19 cellular contexts compared by ENCODE assay signal in the genomic region with DNA sequence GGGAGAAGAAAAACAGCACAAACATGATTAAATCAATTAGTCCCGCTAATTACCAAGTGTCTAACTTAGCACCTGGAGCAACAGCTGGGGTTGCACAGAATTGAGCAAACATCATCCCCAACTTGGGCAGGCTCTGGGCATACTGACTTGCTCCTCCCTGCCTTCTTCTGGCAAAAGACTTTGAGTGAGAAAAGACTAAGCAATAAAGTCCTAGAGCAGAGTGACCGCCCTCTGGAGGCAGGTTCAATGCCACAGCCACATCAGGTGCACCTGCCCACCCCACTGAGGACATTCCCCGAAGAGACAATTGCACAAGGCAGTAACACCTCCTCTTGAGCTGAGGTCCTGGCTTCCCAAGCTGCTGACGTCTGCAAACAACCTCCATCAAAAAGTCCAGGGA.
DNase-seq lines count a peak whose midpoint lies in the region; ATAC-seq, FAIRE-seq and TF ChIP-seq lines count a peak whose summit lies in the region.
"Had no signal": no experiment of that assay in that cellular context is flagged by ENCODE, and none has a peak within 500 bp of the region (broad histone marks: within the 10 kb centered on the region; RNA-seq: fewer than 3 reads in every experiment).

No MANE protein-coding gene starts in this region.

- no peaks in the 10 kb centered on the region for H3K36me3 ChIP-seq in mammary epithelial cell (ENCODE audit: insufficient read depth, low read length)
- H3K36me3 ChIP-seq in breast epithelium, result no peaks in the 10 kb centered on the region
- H3K36me3 ChIP-seq in endodermal cell (ENCODE audit: control insufficient read depth, insufficient read depth, low read length), result no peaks in the 10 kb centered on the region
- H3K36me3 ChIP-seq: heart left ventricle, left ventricle myocardium inferior had no signal

- BruUV-seq in mammary epithelial cell (replicated peaks; lab: Mats Ljungman, UMichigan), result no TSS peak

- H3K9me3 Mint-ChIP-seq in endodermal cell, result no peaks in the 10 kb centered on the region
- H3K9me3 Mint-ChIP-seq: activated naive CD8-positive, alpha-beta T cell treated with anti-CD3 and anti-CD28 coated beads, Interleukin-2, amount 10 ng/mL, durations not matched to agents 7 days and 5 days had no signal

- H3K9ac ChIP-seq in mammary epithelial cell (ENCODE audit: insufficient read depth, low read length) (no peak overlapping the region), endodermal cell (ENCODE audit: extremely low read depth, low read length, poor library complexity, severe bottlenecking) (no peak overlapping the region)

- CTCF ChIA-PET in mammary epithelial cell (lab: Charles Lee; ENCODE audit: low non-redundant PET), result no interaction called here

- WGBS in mammary epithelial cell (ENCODE audit: low coverage, missing lambda C conversion rate), result 74% methylated on average over 4 of the region's 4 CpGs
- WGBS in endodermal cell (ENCODE audit: insufficient coverage in 1 of 2, insufficient read length in 1 of 2), 2 experiments, result 77 to 90% methylated on average over 3 to 4 of the region's 4 CpGs

- peaks cover 19% of the 10 kb centered on the region for H3K27me3 Mint-ChIP-seq in endodermal cell (ENCODE audit: insufficient read depth)

- DNase-seq in mammary epithelial cell (no peak), breast epithelium (ENCODE audit: low spot score in 2 of 2) (no peak), NCI-H146 treated with DMSO at 0.1 percent for 48 hours (lab: John Stamatoyannopoulos, UW; ENCODE audit: unreplicated experiment) (peak; percentile 64), endodermal cell (peak; percentile 77), urothelium cell line (ENCODE audit: low spot score) (no peak), D721Med (ENCODE audit: insufficient read length, low spot score) (no peak), Ammon's horn (ENCODE audit: low spot score) (no peak)
- DNase-seq: activated CD4-positive, CD25-positive, alpha-beta regulatory T cell treated with anti-CD3 and anti-CD28 coated beads, Interleukin-2, amount 50 U/mL, for 72 hours; activated naive CD8-positive, alpha-beta T cell treated with anti-CD3 and anti-CD28 coated beads, Interleukin-2, amount 10 ng/mL, durations not matched to agents 7 days and 5 days; activated T-cell treated with anti-CD3 and anti-CD28 coated beads, Interleukin-2, amount 50 U/mL, for 1 hour; HCEC 1CT; heart left ventricle; left ventricle myocardium inferior; naive thymus-derived CD4-positive, alpha-beta T cell; NCI-H774; retina had no signal

- H3K4me3 ChIP-seq in mammary epithelial cell (replicated peaks in 1 of 3; ENCODE audit: insufficient read depth in 1 of 3, low read depth in 2 of 3, low read length in 3 of 3), result no peak overlapping the region
- H3K4me3 ChIP-seq in breast epithelium, result no peak overlapping the region
- no peak overlapping the region for H3K4me3 ChIP-seq in endodermal cell (ENCODE audit: low read length)
- H3K4me3 ChIP-seq: heart left ventricle, left ventricle myocardium inferior had no signal

- FAIRE-seq in urothelium cell line (lab: Jason Lieb, UNC) (peak; percentile 37), D721Med (lab: Jason Lieb, UNC) (no peak)

- H3K79me2 ChIP-seq in mammary epithelial cell (ENCODE audit: insufficient read depth, low read length), result peaks cover 100% of the 10 kb centered on the region

- no peak for ATAC-seq in GM21367 (IDR thresholded peaks at IDR 0.05; ENCODE audit: unreplicated experiment)
- ATAC-seq: heart left ventricle; naive thymus-derived CD4-positive, alpha-beta T cell; stimulated activated effector memory CD8-positive, alpha-beta T cell treated with anti-CD3 and anti-CD28 coated beads, Interleukin-12 subunit alpha, Interleukin-12 subunit beta, amount 100 ng/mL, for 72 hours had no signal

- no peak overlapping the region for H3K27ac Mint-ChIP-seq in endodermal cell
- H3K27ac Mint-ChIP-seq: activated naive CD8-positive, alpha-beta T cell treated with anti-CD3 and anti-CD28 coated beads, Interleukin-2, amount 10 ng/mL, durations not matched to agents 7 days and 5 days; naive thymus-derived CD4-positive, alpha-beta T cell; stimulated activated effector memory CD8-positive, alpha-beta T cell treated with anti-CD3 and anti-CD28 coated beads, Interleukin-12 subunit alpha, Interleukin-12 subunit beta, amount 100 ng/mL, for 72 hours had no signal

- no peak overlapping the region for H3K4me3 Mint-ChIP-seq in endodermal cell
- H3K4me3 Mint-ChIP-seq: activated naive CD8-positive, alpha-beta T cell treated with anti-CD3 and anti-CD28 coated beads, Interleukin-2, amount 10 ng/mL, durations not matched to agents 7 days and 5 days; naive thymus-derived CD4-positive, alpha-beta T cell; stimulated activated effector memory CD8-positive, alpha-beta T cell treated with anti-CD3 and anti-CD28 coated beads, Interleukin-12 subunit alpha, Interleukin-12 subunit beta, amount 100 ng/mL, for 72 hours had no signal

- H3K36me3 Mint-ChIP-seq in endodermal cell (ENCODE audit: low read depth), result no peaks in the 10 kb centered on the region
- H3K36me3 Mint-ChIP-seq: activated naive CD8-positive, alpha-beta T cell treated with anti-CD3 and anti-CD28 coated beads, Interleukin-2, amount 10 ng/mL, durations not matched to agents 7 days and 5 days; stimulated activated effector memory CD8-positive, alpha-beta T cell treated with anti-CD3 and anti-CD28 coated beads, Interleukin-12 subunit alpha, Interleukin-12 subunit beta, amount 100 ng/mL, for 72 hours had no signal

- no peak for TF ChIP-seq POLR2A in breast epithelium (IDR thresholded peaks at IDR 0.05)

- peaks cover 3% of the 10 kb centered on the region for H4K20me1 ChIP-seq in mammary epithelial cell (ENCODE audit: insufficient read depth, low read length)

- H3K4me1 ChIP-seq in mammary epithelial cell (ENCODE audit: insufficient read depth, low read length), result no peaks in the 10 kb centered on the region
- no peaks in the 10 kb centered on the region for H3K4me1 ChIP-seq in breast epithelium
- H3K4me1 ChIP-seq in endodermal cell (ENCODE audit: control insufficient read depth, insufficient read depth, low read length), result peaks cover 12% of the 10 kb centered on the region
- H3K4me1 ChIP-seq: heart left ventricle, left ventricle myocardium inferior had no signal

- H3K4me2 ChIP-seq in mammary epithelial cell (ENCODE audit: insufficient read depth, low read depth, low read length), result no peak overlapping the region

- H3K27me3 ChIP-seq in mammary epithelial cell (ENCODE audit: insufficient read depth, low read length), result no peaks in the 10 kb centered on the region
- no peaks in the 10 kb centered on the region for H3K27me3 ChIP-seq in breast epithelium
- peaks cover 5% of the 10 kb centered on the region for H3K27me3 ChIP-seq in endodermal cell (ENCODE audit: control insufficient read depth, insufficient read depth, low read length, poor library complexity, severe bottlenecking)

- H3K27ac ChIP-seq in mammary epithelial cell (ENCODE audit: insufficient read depth, low read depth, low read length) (no peak overlapping the region), breast epithelium (no peak overlapping the region), endodermal cell (ENCODE audit: low read depth, low read length) (no peak overlapping the region)
- H3K27ac ChIP-seq: epithelial cell of prostate, heart left ventricle, left ventricle myocardium inferior had no signal

- H3K9me3 ChIP-seq in mammary epithelial cell (replicated peaks; ENCODE audit: insufficient read depth, low read length) (no peaks in the 10 kb centered on the region), breast epithelium (no peaks in the 10 kb centered on the region), endodermal cell (ENCODE audit: control insufficient read depth, low read length) (no peaks in the 10 kb centered on the region)

- dilution Hi-C loops in mammary epithelial cell (cut with HindIII; ENCODE audit: low sequenced_read_pairs), result no loop called here

- peak; percentile 5 to 22 for TF ChIP-seq CTCF in mammary epithelial cell (conservative IDR thresholded peaks at IDR 0.05 in 1 of 2, IDR thresholded peaks at IDR 0.05 in 1 of 2; ENCODE audit: extremely low read depth in 1 of 2, insufficient read depth in 1 of 2, low read depth in 1 of 2, low read length in 2 of 2)
- no peak for TF ChIP-seq CTCF in breast epithelium (IDR thresholded peaks at IDR 0.05)
- TF ChIP-seq CTCF in endodermal cell (conservative IDR thresholded peaks at IDR 0.05), result peak; percentile 73
- no peak for TF ChIP-seq CTCF in D721Med (IDR thresholded peaks at IDR 0.05; ENCODE audit: insufficient read depth, missing control alignments)

- H2AFZ ChIP-seq in mammary epithelial cell (ENCODE audit: low read depth, low read length), result no peak overlapping the region

- H3K4me1 Mint-ChIP-seq in endodermal cell, result peaks cover 29% of the 10 kb centered on the region
- H3K4me1 Mint-ChIP-seq: activated naive CD8-positive, alpha-beta T cell treated with anti-CD3 and anti-CD28 coated beads, Interleukin-2, amount 10 ng/mL, durations not matched to agents 7 days and 5 days; stimulated activated effector memory CD8-positive, alpha-beta T cell treated with anti-CD3 and anti-CD28 coated beads, Interleukin-12 subunit alpha, Interleukin-12 subunit beta, amount 100 ng/mL, for 72 hours had no signal

- intact Hi-C loops in mammary epithelial cell (cut with micrococcal nuclease) (no loop called here), breast epithelium (cut with DNase I; ENCODE audit: low total_unique reads) (loop anchor here (5.0 kb wide), 1 partner anchor 1762 kb away; no protein-coding TSS in a partner anchor)

- in situ Hi-C loops in mammary epithelial cell (cut with MboI; ENCODE audit: low sequenced_read_pairs in 2 of 2), result no loop called here

Comparison
In these comparisons a context has a peak if more than half of its experiments do, and no peak if none do; other contexts are left out.
1. CTCF ChIP-seq: peak in mammary epithelial cell (2 of 2) and endodermal cell (single experiment); none in breast epithelium (0 of 3) and D721Med (single experiment).
2. DNase-seq: peak in NCI-H146 treated with DMSO at 0.1 percent for 48 hours (single experiment) and endodermal cell (single experiment); none in mammary epithelial cell (single experiment), breast epithelium (0 of 2), urothelium cell line (single experiment), D721Med (single experiment) and Ammon's horn (single experiment).